8 cellular contexts compared by ENCODE assay signal in genomic region chr1:53182111-53182593, GRCh38. TPM values are rescaled to one million over a fixed set of nuclear protein-coding genes. Genes with fewer than 3 reads are reported as not detected.
A peak's percentile ranks its signal among the peaks of the same experiment; 100 is the strongest.
DNase-seq lines count a peak whose midpoint lies in the region; ATAC-seq lines count a peak whose summit lies in the region.

No MANE protein-coding gene starts in this region.

- DNase-seq in ELR (ENCODE audit: low read depth): peak; percentile 83
- peak; percentile 71 for DNase-seq in M059J (ENCODE audit: low read depth)
- DNase-seq in SKM-1 (lab: John Stamatoyannopoulos, UW; ENCODE audit: unreplicated experiment): peak; percentile 33
- DNase-seq in activated naive CD4-positive, alpha-beta T cell treated with anti-CD3 and anti-CD28 coated beads, Interleukin-2, amount 50 U/mL, for 16 hours: peak; percentile 81
- DNase-seq in Right ventricle myocardium inferior (ENCODE audit: missing footprints): peak; percentile 86
- peak; percentile 51 to 97 (median 82) for DNase-seq in posterior cingulate gyrus
- DNase-seq in ureter (ENCODE audit: low spot score): peak; percentile 81

- intact Hi-C loops in Right ventricle myocardium inferior (cut with DNase I) (loop anchor here (10.0 kb wide), 1 partner anchor 167 kb away; no protein-coding TSS in a partner anchor), posterior cingulate gyrus (cut with DNase I) (loop anchor here (10.0 kb wide), 1 partner anchor 257 kb away; the partner anchor contains the start of genes ECHDC2 and SCP2)

- ATAC-seq in Right ventricle myocardium inferior: peak; percentile 47
- ATAC-seq in GM21723 (IDR thresholded peaks at IDR 0.05; ENCODE audit: unreplicated experiment): no peak

RNA-seq across cellular contexts. Expression of gene CPT2, which starts 14.5 kb away (rescaled TPM):
- total RNA-seq in M059J (2014; rRNA removed; shearing (Covaris generic)): 18.3 and 23.4 TPM in 2 replicates
- 37.7 TPM for total RNA-seq in Right ventricle myocardium inferior
- total RNA-seq in ureter: 28.6 TPM

RNA-seq across cellular contexts. Expression of gene CZIB, which starts 38.3 kb away (rescaled TPM):
- total RNA-seq in M059J (2014; rRNA removed; shearing (Covaris generic)): 47.0 and 53.5 TPM in 2 replicates
- 60.7 TPM for total RNA-seq in Right ventricle myocardium inferior
- total RNA-seq in ureter: 58.2 TPM

RNA-seq across cellular contexts. Expression of gene SLC1A7, which starts 39.7 kb away (rescaled TPM):
- total RNA-seq in M059J (2014; rRNA removed; shearing (Covaris generic)): 0.25 TPM in 1 of 2 replicates, not detected in the other
- not detected for total RNA-seq in Right ventricle myocardium inferior
- total RNA-seq in ureter: not detected

RNA-seq across cellular contexts. Expression of gene MAGOH, which starts 56.2 kb away (rescaled TPM):
- 68.2 and 84.9 TPM in 2 replicates for total RNA-seq in M059J (2014; rRNA removed; shearing (Covaris generic))
- total RNA-seq in Right ventricle myocardium inferior (24.0 TPM), ureter (36.0 TPM)

Comparison
In these comparisons a context has a peak if more than half of its experiments do, and no peak if none do; other contexts are left out.
1. DNase-seq: peak in every context shown above with its lines; median percentile 86 in Right ventricle myocardium inferior; 83 in ELR; 82 in posterior cingulate gyrus; 81 in activated naive CD4-positive, alpha-beta T cell treated with anti-CD3 and anti-CD28 coated beads, Interleukin-2, amount 50 U/mL, for 16 hours; 81 in ureter; 71 in M059J; 33 in SKM-1.